In genomic region chr2:48480526-48480925, GRCh38 we compare ENCODE assay signal across 20 cellular contexts. TPM values are rescaled to one million over a fixed set of nuclear protein-coding genes. Genes with fewer than 3 reads are reported as not detected.
DNase-seq lines count a peak whose midpoint lies in the region; ATAC-seq, FAIRE-seq and TF ChIP-seq lines count a peak whose summit lies in the region.
"Had no signal": no experiment of that assay in that cellular context is flagged by ENCODE, and none has a peak within 500 bp of the region (broad histone marks: within the 10 kb centered on the region; RNA-seq: fewer than 3 reads in every experiment).

No MANE protein-coding gene starts in this region.

- FAIRE-seq in GM19239 (lab: Jason Lieb, UNC), result no peak

- intact Hi-C loops in dorsolateral prefrontal cortex (cut with DNase I) (no loop called here), left lung (cut with DNase I) (no loop called here)

- H3K4me3 ChIP-seq in WERI-Rb-1 (ENCODE audit: low read depth, low read length) (peak overlapping the region; percentile 2; the same call in 1 of the 2 replicates), dorsolateral prefrontal cortex (no peak overlapping the region), left lung (no peak overlapping the region)
- H3K4me3 ChIP-seq: heart right ventricle, SK-N-MC had no signal

- TF ChIP-seq CTCF in WERI-Rb-1 (IDR thresholded peaks at IDR 0.05; ENCODE audit: low read depth, low read length) (no peak), dorsolateral prefrontal cortex (IDR thresholded peaks at IDR 0.05 in 54 of 56, conservative IDR thresholded peaks at IDR 0.05 in 2 of 56; ENCODE audit: low read depth in 1 of 56, partially characterized antibody in 56 of 56) (no peak), left lung (IDR thresholded peaks at IDR 0.05) (no peak)

- H3K36me3 ChIP-seq in WERI-Rb-1 (peaks cover 10% of the 10 kb centered on the region), left lung (peaks cover 0 to 78% of the 10 kb centered on the region in 2 donors)

- H3K27me3 ChIP-seq in WERI-Rb-1 (ENCODE audit: insufficient read depth, low read depth, severe bottlenecking) (no peaks in the 10 kb centered on the region), dorsolateral prefrontal cortex (no peaks in the 10 kb centered on the region), left lung (no peaks in the 10 kb centered on the region)
- H3K27me3 ChIP-seq: heart right ventricle had no signal

- peaks cover 12 to 15% of the 10 kb centered on the region in 2 donors for H3K4me1 ChIP-seq in left lung

- peak overlapping the region; percentile 85 for H3K27ac ChIP-seq in WERI-Rb-1
- H3K27ac ChIP-seq in dorsolateral prefrontal cortex, result peak overlapping the region in 32 of 59 donors; percentile 9 to 70 (median 44)
- peak overlapping the region in 1 of 2 donors; percentile 47 for H3K27ac ChIP-seq in left lung
- H3K27ac ChIP-seq: KMS-11, SK-N-MC had no signal

- DNase-seq in WERI-Rb-1 (no peak), dorsolateral prefrontal cortex (no peak), left lung (no peak), renal cortical epithelial cell (ENCODE audit: low read depth) (peak; percentile 72), GM19239 (ENCODE audit: insufficient read length, low spot score) (no peak), NCI-H82 treated with DMSO at 0.1 percent for 48 hours (lab: John Stamatoyannopoulos, UW; ENCODE audit: unreplicated experiment) (no peak), NCI-H1436 (lab: John Stamatoyannopoulos, UW) (no peak)
- DNase-seq: activated B cell treated with CpG ODN at 0.5 μM for 24 hours; activated CD4-positive, alpha-beta memory T cell treated with anti-CD3 and anti-CD28 coated beads for 36 hours; amygdala; CD8-positive, alpha-beta T cell; central memory CD4-positive, alpha-beta T cell; HCEC 1CT; heart right ventricle; NCI-H2081 treated with DMSO at 0.1 percent for 48 hours; occipital lobe had no signal

- ATAC-seq in left lung, result peak; percentile 24
- ATAC-seq: CD8-positive, alpha-beta T cell; heart right ventricle; stimulated activated memory B cell treated with anti-CD40 and anti-IgM and Interleukin-4, amounts not matched to agents 10 μg/mL and 1 μg/mL and 100 μg/mL, for 72 hours had no signal

- H3K9me3 ChIP-seq in WERI-Rb-1 (ENCODE audit: severe bottlenecking), result no peaks in the 10 kb centered on the region
- no peaks in the 10 kb centered on the region for H3K9me3 ChIP-seq in left lung
- H3K9me3 ChIP-seq: heart right ventricle had no signal

RNA-seq across cellular contexts. Expression of gene PPP1R21, which starts 40.0 kb away (rescaled TPM):
- total RNA-seq in dorsolateral prefrontal cortex (10 to 100 TPM; 38.9 to 78.2 (median 60.3) TPM), left lung (10 to 100 TPM; 26.2 to 26.4 TPM), renal cortical epithelial cell (24.0 and 49.9 TPM in 2 replicates)

RNA-seq across cellular contexts. Expression of gene STON1, which starts 49.4 kb away (rescaled TPM):
- total RNA-seq in dorsolateral prefrontal cortex (10 to 100 TPM in 1 of 120 experiments, 1 to 10 TPM in 119; 1.1 to 11.4 (median 3.5) TPM), left lung (10 to 100 TPM; 12.4 to 17.6 TPM), renal cortical epithelial cell (1.0 and 6.8 TPM in 2 replicates)
- total RNA-seq: HT-29 had no signal
